1 cellular context compared by ENCODE assay signal in the genomic region with DNA sequence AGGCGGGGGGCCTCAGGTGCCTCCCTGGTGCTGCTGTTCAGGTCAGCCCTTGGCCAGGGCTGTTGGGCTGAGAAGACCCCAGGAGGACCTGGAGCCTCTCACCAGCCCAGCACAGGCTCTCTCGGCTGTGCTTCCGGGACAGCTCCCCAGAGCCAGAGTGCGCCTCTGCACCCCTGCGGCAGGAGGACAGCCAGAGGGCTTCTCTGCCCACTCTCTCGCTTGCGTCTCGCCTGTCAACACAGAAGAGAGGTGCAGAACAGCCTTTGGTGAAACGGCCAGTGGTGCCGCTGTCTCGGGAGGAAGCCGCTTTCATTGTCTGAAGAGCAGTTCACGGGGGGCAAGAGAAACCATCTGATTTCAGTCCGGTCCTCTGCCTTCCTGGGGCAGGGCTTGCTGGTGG.
TF ChIP-seq lines count a peak whose summit lies in the region.

No MANE protein-coding gene starts in this region.

TF ChIP-seq in H1, 55 proteins besides CTCF, POLR2A, EP300 and RAD21:
- TF ChIP-seq ASH2L (IDR thresholded peaks at IDR 0.05; ENCODE audit: low read length) (no peak), TAF7 (optimal IDR thresholded peaks at IDR 0.05; ENCODE audit: borderline replicate concordance, low read depth, low read length) (no peak)
